Comparison of ENCODE assay signal across 14 cellular contexts in the genomic region with DNA sequence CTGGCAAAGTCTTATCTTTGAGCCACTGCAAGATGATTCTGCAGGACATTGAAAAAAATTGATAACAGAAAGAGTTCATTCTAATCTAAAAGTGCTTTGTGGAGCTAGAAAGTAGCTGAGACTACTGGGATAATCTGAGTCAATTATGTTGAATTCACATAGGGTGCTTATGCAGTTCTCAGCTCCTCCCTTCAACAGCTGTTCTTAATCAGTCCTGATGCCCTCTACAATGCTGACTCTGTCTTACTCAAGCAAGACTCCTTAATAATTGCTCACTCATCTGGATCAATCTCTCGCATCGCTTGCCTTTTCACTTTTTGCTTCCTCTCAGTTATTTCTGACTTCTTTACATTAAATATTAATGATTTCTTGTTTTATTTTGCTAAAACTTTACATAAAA.
DNase-seq lines count a peak whose midpoint lies in the region; ATAC-seq and TF ChIP-seq lines count a peak whose summit lies in the region.
"Had no signal": no experiment of that assay in that cellular context is flagged by ENCODE, and none has a peak within 500 bp of the region (broad histone marks: within the 10 kb centered on the region; RNA-seq: fewer than 3 reads in every experiment).

No MANE protein-coding gene starts in this region.

- DNase-seq in NCI-H69 (lab: John Stamatoyannopoulos, UW) (peak; percentile 7), iris pigment epithelial cell (ENCODE audit: low read depth) (peak; percentile 1), skeletal muscle cell (ENCODE audit: low read depth) (peak; percentile 5), GDM1 (lab: John Stamatoyannopoulos, UW) (no peak), Ammon's horn (ENCODE audit: low spot score) (no peak)
- DNase-seq: H9, Kasumi-1, NCI-H1105 treated with DMSO at 0.1 percent for 48 hours, NCI-H187, NCI-H510A treated with DMSO at 0.1 percent for 48 hours, PC-3 had no signal

- ATAC-seq in SK-N-SH treated with all-trans-retinoic acid at 6 μM for 48 hours (no peak), HG03457 (IDR thresholded peaks at IDR 0.05; ENCODE audit: unreplicated experiment) (no peak)
- ATAC-seq: PC-3 had no signal

- H3K4me3 ChIP-seq in skeletal muscle cell (ENCODE audit: low read depth, low read length): no peak overlapping the region
- H3K4me3 ChIP-seq: BLaER1 treated with 17β-estradiol and CSF1 and Interleukin-3, amounts not matched to agents 10 nM and 100 nM had no signal

TF ChIP-seq in SK-N-SH treated with all-trans-retinoic acid at 6 μM for 48 hours, 23 proteins besides CTCF, POLR2A, EP300 and RAD21:
- TF ChIP-seq CSDC2 (CRISPR knock-in tag; IDR thresholded peaks at IDR 0.05): no peak
- 0 out of 2 replicates have a peak, but pooled peaks have one; percentile 19 for TF ChIP-seq TCF4 (CRISPR knock-in tag; IDR thresholded peaks at IDR 0.05; ENCODE audit: borderline replicate concordance)

Comparison
In these comparisons a context has a peak if more than half of its experiments do, and no peak if none do; other contexts are left out.
1. DNase-seq: peak in NCI-H69 (single experiment), iris pigment epithelial cell (single experiment) and skeletal muscle cell (single experiment); none in GDM1 (single experiment) and Ammon's horn (single experiment).